In genomic region chr19:38210458-38210987, GRCh38 we compare ENCODE assay signal across 10 cellular contexts.
A peak's percentile ranks its signal among the peaks of the same experiment; 100 is the strongest.
DNase-seq lines count a peak whose midpoint lies in the region; ATAC-seq and TF ChIP-seq lines count a peak whose summit lies in the region.
"Had no signal": no experiment of that assay in that cellular context is flagged by ENCODE, and none has a peak within 500 bp of the region (broad histone marks: within the 10 kb centered on the region; RNA-seq: fewer than 3 reads in every experiment).

No MANE protein-coding gene starts in this region.

- no peak for TF ChIP-seq CTCF in nephron (IDR thresholded peaks at IDR 0.05; ENCODE audit: unreplicated experiment in 3 of 3)

- H3K4me3 Mint-ChIP-seq in nephron, result peak overlapping the region; percentile 81 to 86 (median 84)
- no peak overlapping the region for H3K4me3 Mint-ChIP-seq in stimulated activated memory B cell treated with anti-CD40 and anti-IgM and Interleukin-4, amounts not matched to agents 10 μg/mL and 1 μg/mL and 100 μg/mL, for 72 hours

- no peaks in the 10 kb centered on the region for H3K9me3 Mint-ChIP-seq in nephron
- no peaks in the 10 kb centered on the region for H3K9me3 Mint-ChIP-seq in stimulated activated memory B cell treated with anti-CD40 and anti-IgM and Interleukin-4, amounts not matched to agents 10 μg/mL and 1 μg/mL and 100 μg/mL, for 72 hours

- no peak for ATAC-seq in HG02798 (IDR thresholded peaks at IDR 0.05; ENCODE audit: poor library complexity, unreplicated experiment)
- no peak for ATAC-seq in stimulated activated memory B cell treated with anti-CD40 and anti-IgM and Interleukin-4, amounts not matched to agents 10 μg/mL and 1 μg/mL and 100 μg/mL, for 72 hours
- ATAC-seq in HG03196 (IDR thresholded peaks at IDR 0.05; ENCODE audit: unreplicated experiment), result no peak

- DNase-seq in AG08396 (ENCODE audit: low spot score) (peak; percentile 51), NCI-H2171 treated with DMSO at 0.1 percent for 48 hours (lab: John Stamatoyannopoulos, UW) (peak; percentile 79), fibroblast of peridontal ligament (ENCODE audit: extremely low read depth) (peak; percentile 28)
- DNase-seq in activated naive CD4-positive, alpha-beta T cell treated with Interleukin-2 at 50 U/mL for 16 hours, result no peak
- DNase-seq: GF-D8, immature natural killer cell had no signal

- peaks cover 7% of the 10 kb centered on the region for H3K36me3 Mint-ChIP-seq in nephron (ENCODE audit: low read depth)
- H3K36me3 Mint-ChIP-seq in stimulated activated memory B cell treated with anti-CD40 and anti-IgM and Interleukin-4, amounts not matched to agents 10 μg/mL and 1 μg/mL and 100 μg/mL, for 72 hours, result peaks cover 33% of the 10 kb centered on the region

- H3K27ac Mint-ChIP-seq in nephron, result peak overlapping the region; percentile 97 to 98 (median 97)
- no peak overlapping the region for H3K27ac Mint-ChIP-seq in stimulated activated memory B cell treated with anti-CD40 and anti-IgM and Interleukin-4, amounts not matched to agents 10 μg/mL and 1 μg/mL and 100 μg/mL, for 72 hours
- H3K27ac Mint-ChIP-seq: immature natural killer cell had no signal

- peaks cover 23% of the 10 kb centered on the region for H3K27me3 Mint-ChIP-seq in nephron (ENCODE audit: low read depth)
- H3K27me3 Mint-ChIP-seq in stimulated activated memory B cell treated with anti-CD40 and anti-IgM and Interleukin-4, amounts not matched to agents 10 μg/mL and 1 μg/mL and 100 μg/mL, for 72 hours, result peaks cover 49% of the 10 kb centered on the region

- peaks cover 26% of the 10 kb centered on the region for H3K4me1 Mint-ChIP-seq in nephron
- peaks cover 37% of the 10 kb centered on the region for H3K4me1 Mint-ChIP-seq in stimulated activated memory B cell treated with anti-CD40 and anti-IgM and Interleukin-4, amounts not matched to agents 10 μg/mL and 1 μg/mL and 100 μg/mL, for 72 hours
